Comparison of ENCODE assay signal across 1 cellular context in genomic region chr10:78772486-78772885, GRCh38.
TF ChIP-seq lines count a peak whose summit lies in the region.

No MANE protein-coding gene starts in this region.

TF ChIP-seq in SK-N-SH treated with all-trans-retinoic acid at 6 μM for 48 hours, 23 proteins besides CTCF, POLR2A, EP300 and RAD21 (continued from another document):
- no peak for TF ChIP-seq TSHZ2 (CRISPR knock-in tag; IDR thresholded peaks at IDR 0.05)
- TF ChIP-seq ZNF8 (CRISPR knock-in tag; IDR thresholded peaks at IDR 0.05): no peak
TF ChIP-seq in SK-N-SH treated with all-trans-retinoic acid at 6 μM for 48 hours: peak in this region for 1.
